27 cellular contexts compared by ENCODE assay signal in the genomic region with DNA sequence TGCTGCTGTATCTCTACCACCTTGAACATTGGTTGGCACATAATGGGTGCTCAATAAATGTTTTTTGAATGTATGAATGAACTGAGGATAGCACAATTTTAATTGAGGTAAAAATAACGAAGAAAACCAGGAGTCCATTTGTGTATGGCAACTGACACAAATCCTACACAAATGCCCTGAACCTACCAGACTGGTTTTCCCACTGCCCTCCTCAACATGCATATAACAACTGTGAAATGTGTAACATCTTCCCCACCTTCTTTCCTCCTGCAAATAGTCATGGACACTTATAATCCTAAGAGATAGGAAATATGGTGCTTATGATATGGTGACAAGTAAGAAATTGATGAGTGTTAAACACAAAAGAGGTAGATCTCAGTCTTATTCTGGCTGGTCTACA.
"Had no signal": no experiment of that assay in that cellular context is flagged by ENCODE, and none has a peak within 500 bp of the region (broad histone marks: within the 10 kb centered on the region; RNA-seq: fewer than 3 reads in every experiment).

No MANE protein-coding gene starts in this region.

- H3K27ac Mint-ChIP-seq: dendritic cell treated with granulocyte-macrophage colony-stimulating factor and Interleukin-4, amounts not matched to agents 40 ng/mL and 50 ng/mL, for 4 days; endodermal cell; naive thymus-derived CD4-positive, alpha-beta T cell; stimulated activated effector memory CD8-positive, alpha-beta T cell treated with anti-CD3 and anti-CD28 coated beads, Interleukin-12 subunit alpha, Interleukin-12 subunit beta, amount 100 ng/mL, for 72 hours had no signal

- ATAC-seq: foreskin keratinocyte, gastroesophageal sphincter, heart left ventricle, left cardiac atrium, left lung, psoas muscle, right cardiac atrium had no signal

- H3K27ac ChIP-seq: colonic mucosa, esophagus muscularis mucosa, foreskin keratinocyte, gastroesophageal sphincter, heart left ventricle, hepatocyte, left lung, ovary, psoas muscle, sigmoid colon, stomach, thyroid gland, upper lobe of left lung had no signal

- H3K4me3 ChIP-seq: colonic mucosa, esophagus muscularis mucosa, gastroesophageal sphincter, heart left ventricle, hepatocyte, left lung, ovary, psoas muscle, sigmoid colon, stomach, thyroid gland, upper lobe of left lung had no signal

- H3K4me1 ChIP-seq: colonic mucosa, esophagus muscularis mucosa, foreskin keratinocyte, gastroesophageal sphincter, psoas muscle, sigmoid colon, stomach, thyroid gland, upper lobe of left lung had no signal

- DNase-seq: colonic mucosa; effector CD8-positive, alpha-beta T cell; endodermal cell; foreskin keratinocyte; heart left ventricle; left cardiac atrium; left lung; mesendoderm; midbrain; naive thymus-derived CD4-positive, alpha-beta T cell; occipital lobe; ovary; posterior cingulate gyrus; psoas muscle; right cardiac atrium; sigmoid colon; stimulated activated CD4-positive, alpha-beta T cell treated with anti-CD3 and anti-CD28 coated beads, Interleukin-2, amount 100 ng/mL, for 24 hours; stimulated activated CD4-positive, alpha-beta T cell treated with anti-CD3 and anti-CD28 coated beads, Interleukin-4, amount 100 ng/mL, for 24 hours; stimulated activated naive CD4-positive, alpha-beta T cell treated with Interleukin-2 at 50 U/mL for 16 hours; stomach; thyroid gland; upper lobe of left lung had no signal

- H3K27me3 ChIP-seq: colonic mucosa, esophagus muscularis mucosa, foreskin keratinocyte, gastroesophageal sphincter, heart left ventricle, hepatocyte, left lung, ovary, sigmoid colon, stomach, thyroid gland, upper lobe of left lung had no signal

- H3K36me3 Mint-ChIP-seq: naive thymus-derived CD4-positive, alpha-beta T cell; stimulated activated effector memory CD8-positive, alpha-beta T cell treated with anti-CD3 and anti-CD28 coated beads, Interleukin-12 subunit alpha, Interleukin-12 subunit beta, amount 100 ng/mL, for 72 hours had no signal

- H3K4me2 ChIP-seq: hepatocyte had no signal

- H2AFZ ChIP-seq: hepatocyte had no signal

- H3K9me3 ChIP-seq: colonic mucosa, esophagus muscularis mucosa, gastroesophageal sphincter, heart left ventricle, left lung, ovary, psoas muscle, sigmoid colon, stomach, thyroid gland, upper lobe of left lung had no signal

- H3K79me2 ChIP-seq: hepatocyte had no signal

- H3K9me3 Mint-ChIP-seq: endodermal cell; naive thymus-derived CD4-positive, alpha-beta T cell; stimulated activated effector memory CD8-positive, alpha-beta T cell treated with anti-CD3 and anti-CD28 coated beads, Interleukin-12 subunit alpha, Interleukin-12 subunit beta, amount 100 ng/mL, for 72 hours had no signal

- H3K36me3 ChIP-seq: colonic mucosa, esophagus muscularis mucosa, gastroesophageal sphincter, heart left ventricle, left lung, ovary, sigmoid colon, stomach, thyroid gland, upper lobe of left lung had no signal
